ENCODE assay signal across 8 cellular contexts in genomic region chr14:92759300-92759678, GRCh38. TPM values are rescaled to one million over a fixed set of nuclear protein-coding genes. Genes with fewer than 3 reads are reported as not detected.
A peak's percentile ranks its signal among the peaks of the same experiment; 100 is the strongest.
DNase-seq lines count a peak whose midpoint lies in the region; ATAC-seq, FAIRE-seq and TF ChIP-seq lines count a peak whose summit lies in the region.

No MANE protein-coding gene starts in this region.

- H3K4me1 ChIP-seq in A673 (ENCODE audit: insufficient read depth, low read length, poor library complexity, severe bottlenecking) = peaks cover 3% of the 10 kb centered on the region

- H3K27ac ChIP-seq in A673 (ENCODE audit: low read depth, low read length, poor library complexity, severe bottlenecking) (no peak overlapping the region), coronary artery (no peak overlapping the region)

- POLR2A ChIA-PET in A673 (lab: Charles Lee; ENCODE audit: low non-redundant PET) = interaction anchor here (0.7 kb wide), 1 partner anchor 22 kb away, joined by 3 read pairs; no protein-coding TSS in a partner anchor

- H3K36me3 ChIP-seq in A673 (ENCODE audit: insufficient read depth, low read length, poor library complexity, severe bottlenecking) (no peaks in the 10 kb centered on the region), bronchial epithelial cell (ENCODE audit: control insufficient read depth, insufficient read depth, low read length) (no peaks in the 10 kb centered on the region)

- CTCF ChIA-PET in A673 (lab: Charles Lee) = interaction anchor here (0.6 kb wide), 1 partner anchor 73 kb away, joined by 3 read pairs; no protein-coding TSS in a partner anchor

- H3K9me3 ChIP-seq in A673 (ENCODE audit: low read depth, low read length, poor library complexity, severe bottlenecking) = no peaks in the 10 kb centered on the region

- ATAC-seq in GM21390 (IDR thresholded peaks at IDR 0.05; ENCODE audit: unreplicated experiment) (peak; percentile 21), GM19455 (IDR thresholded peaks at IDR 0.05; ENCODE audit: unreplicated experiment) (no peak)

- BruUV-seq in A673 (replicated peaks; lab: Mats Ljungman, UMichigan) = no TSS peak

- no peaks in the 10 kb centered on the region for H3K27me3 ChIP-seq in A673 (replicated peaks; ENCODE audit: insufficient read depth, low read depth, low read length, poor library complexity)
- no peaks in the 10 kb centered on the region for H3K27me3 ChIP-seq in bronchial epithelial cell (ENCODE audit: control insufficient read depth, insufficient read depth, low read length)

- H3K4me3 ChIP-seq in A673 (ENCODE audit: low read depth, low read length, poor library complexity, severe bottlenecking) = no peak overlapping the region
- H3K4me3 ChIP-seq in bronchial epithelial cell (ENCODE audit: low read depth, low read length) = no peak overlapping the region
- no peak overlapping the region for H3K4me3 ChIP-seq in coronary artery

- DNase-seq in A673 (ENCODE audit: low spot score) (peak; percentile 81), NCI-H226 (peak; percentile 82), bronchial epithelial cell (ENCODE audit: low read depth) (peak; percentile 44), NCI-H2081 treated with DMSO at 0.1 percent for 48 hours (lab: John Stamatoyannopoulos, UW) (no peak), coronary artery (ENCODE audit: low spot score) (no peak), GM20000 (ENCODE audit: low spot score) (no peak)

- intact Hi-C loops in A673 (cut with micrococcal nuclease; ENCODE audit: unreplicated experiment) = no loop called here

- TF ChIP-seq CTCF in A673 (conservative IDR thresholded peaks at IDR 0.05; ENCODE audit: low read depth, low read length) = no peak
- no peak for TF ChIP-seq CTCF in bronchial epithelial cell (IDR thresholded peaks at IDR 0.05; ENCODE audit: insufficient read depth, low read length, severe bottlenecking)
- no peak for TF ChIP-seq CTCF in coronary artery (IDR thresholded peaks at IDR 0.05)
- TF ChIP-seq CTCF in GM20000 (IDR thresholded peaks at IDR 0.05; ENCODE audit: extremely low read depth, missing control alignments) = no peak

- no peak for FAIRE-seq in bronchial epithelial cell (lab: Jason Lieb, UNC)

RNA-seq across cellular contexts. Expression of gene LGMN, which starts 10.9 kb away (rescaled TPM):
- total RNA-seq in A673 (2021) = 34.6 and 39.8 TPM in 2 replicates
- total RNA-seq in bronchial epithelial cell = 34.0 and 59.3 TPM in 2 replicates

RNA-seq across cellular contexts. Expression of gene GOLGA5, which starts 34.8 kb away (rescaled TPM):
- 21.3 and 24.4 TPM in 2 replicates for total RNA-seq in A673 (2021)
- 38.3 and 41.9 TPM in 2 replicates for total RNA-seq in bronchial epithelial cell

Comparison
In these comparisons a context has a peak if more than half of its experiments do, and no peak if none do; other contexts are left out.
1. DNase-seq: peak in A673 (single experiment), NCI-H226 (single experiment) and bronchial epithelial cell (single experiment); none in NCI-H2081 treated with DMSO at 0.1 percent for 48 hours (single experiment), coronary artery (single experiment) and GM20000 (single experiment).